ENCODE assay signal across 19 cellular contexts in genomic region chr6:44333942-44334341, GRCh38. TPM values are rescaled to one million over a fixed set of nuclear protein-coding genes. Genes with fewer than 3 reads are reported as not detected.
"Had no signal": no experiment of that assay in that cellular context is flagged by ENCODE, and none has a peak within 500 bp of the region (broad histone marks: within the 10 kb centered on the region; RNA-seq: fewer than 3 reads in every experiment).

No MANE protein-coding gene starts in this region.

- H3K4me1 Mint-ChIP-seq: activated naive CD8-positive, alpha-beta T cell treated with anti-CD3 and anti-CD28 coated beads for 36 hours had no signal

- H3K4me3 Mint-ChIP-seq: activated naive CD8-positive, alpha-beta T cell treated with anti-CD3 and anti-CD28 coated beads for 36 hours; natural killer cell treated with Interleukin-12 subunit alpha and Interleukin-12 subunit beta and Interleukin-15 and Interleukin-18, amount 100 ng/mL, for 72 hours; T-helper 2 cell treated with Interferon-gamma antibody and Interleukin-4, amounts not matched to agents 5 μg/mL and 100 μg/mL, for 36 hours had no signal

- DNase-seq: activated CD4-positive, alpha-beta T cell treated with anti-CD3 and anti-CD28 coated beads, Interleukin-2, amount 50 U/mL, for 4 hours; activated CD4-positive, CD25-positive, alpha-beta regulatory T cell treated with anti-CD3 and anti-CD28 coated beads, Interleukin-2, amount 50 U/mL, for 72 hours; activated gamma-delta T cell; activated naive CD8-positive, alpha-beta T cell treated with anti-CD3 and anti-CD28 coated beads for 36 hours; activated T-cell treated with anti-CD3 and anti-CD28 coated beads, Interleukin-2, amount 50 U/mL, for 48 hours; dorsolateral prefrontal cortex; sigmoid colon; stimulated activated CD4-positive, alpha-beta T cell treated with anti-CD3 and anti-CD28 coated beads, Interleukin-2, amount 100 ng/mL, for 24 hours; stimulated activated naive CD4-positive, alpha-beta T cell treated with Interleukin-2 at 50 U/mL for 16 hours; upper lobe of left lung had no signal

- FAIRE-seq: bronchial epithelial cell had no signal

- H3K27ac ChIP-seq: ascending aorta, sigmoid colon, upper lobe of left lung had no signal

- H3K27ac Mint-ChIP-seq: activated naive CD8-positive, alpha-beta T cell treated with anti-CD3 and anti-CD28 coated beads for 36 hours; natural killer cell treated with Interleukin-12 subunit alpha and Interleukin-12 subunit beta and Interleukin-15 and Interleukin-18, amount 100 ng/mL, for 72 hours; T-helper 2 cell treated with Interferon-gamma antibody and Interleukin-4, amounts not matched to agents 5 μg/mL and 100 μg/mL, for 36 hours had no signal

- ATAC-seq: natural killer cell treated with Interleukin-12 subunit alpha and Interleukin-12 subunit beta and Interleukin-15 and Interleukin-18, amount 100 ng/mL, for 72 hours had no signal

- H3K4me1 ChIP-seq: ascending aorta, sigmoid colon, upper lobe of left lung had no signal

- H3K36me3 ChIP-seq: ascending aorta, sigmoid colon, upper lobe of left lung had no signal

- H3K9me3 Mint-ChIP-seq: activated naive CD8-positive, alpha-beta T cell treated with anti-CD3 and anti-CD28 coated beads for 36 hours; natural killer cell treated with Interleukin-12 subunit alpha and Interleukin-12 subunit beta and Interleukin-15 and Interleukin-18, amount 100 ng/mL, for 72 hours; T-helper 2 cell treated with Interferon-gamma antibody and Interleukin-4, amounts not matched to agents 5 μg/mL and 100 μg/mL, for 36 hours had no signal

- H3K9me3 ChIP-seq: ascending aorta, sigmoid colon, upper lobe of left lung had no signal

- H3K4me3 ChIP-seq: ascending aorta, dorsolateral prefrontal cortex, sigmoid colon, upper lobe of left lung had no signal

- H3K36me3 Mint-ChIP-seq: activated naive CD8-positive, alpha-beta T cell treated with anti-CD3 and anti-CD28 coated beads for 36 hours; natural killer cell treated with Interleukin-12 subunit alpha and Interleukin-12 subunit beta and Interleukin-15 and Interleukin-18, amount 100 ng/mL, for 72 hours had no signal

- H3K27me3 ChIP-seq: ascending aorta, upper lobe of left lung had no signal

RNA-seq across cellular contexts. Expression of gene SPATS1, which starts 8.5 kb away (rescaled TPM):
- total RNA-seq: activated naive CD8-positive, alpha-beta T cell treated with anti-CD3 and anti-CD28 coated beads for 36 hours; ascending aorta; bronchial epithelial cell; mucosa of gallbladder; natural killer cell treated with Interleukin-12 subunit alpha and Interleukin-12 subunit beta and Interleukin-15 and Interleukin-18, amount 100 ng/mL, for 72 hours; osteocyte; pulmonary artery endothelial cell; sigmoid colon; temporal lobe had no signal
- polyA plus RNA-seq: esophagus, sigmoid colon had no signal
